In the genomic region with DNA sequence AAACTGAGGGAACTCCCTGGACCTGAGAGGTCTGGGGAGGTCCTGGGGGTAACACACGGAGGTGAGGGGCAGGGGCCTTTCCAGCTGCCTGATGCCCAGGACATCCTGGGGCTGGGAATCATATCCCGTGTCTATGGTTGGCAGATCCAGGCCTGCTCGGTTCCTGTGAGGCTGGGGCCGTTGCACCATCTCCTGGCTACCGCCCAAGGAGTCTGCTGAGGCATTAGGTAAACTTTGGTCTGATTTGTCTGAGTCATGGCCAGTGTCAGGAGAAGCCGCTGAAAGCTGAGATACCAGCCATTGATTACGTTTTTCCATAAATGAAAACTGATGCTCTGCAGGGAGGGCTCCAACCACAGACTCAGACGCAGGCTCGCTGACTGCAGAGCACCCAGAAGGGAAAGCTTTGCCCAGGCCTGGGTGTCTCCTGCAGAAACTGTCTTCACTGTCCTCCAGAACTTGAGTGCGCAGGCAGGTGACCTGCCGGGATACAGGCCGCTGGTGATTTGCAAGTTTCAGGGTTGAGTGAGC, we compare ENCODE assay signal across 8 cellular contexts. TPM values are rescaled to one million over a fixed set of nuclear protein-coding genes. Genes with fewer than 3 reads are reported as not detected.
DNase-seq lines count a peak whose midpoint lies in the region; ATAC-seq and TF ChIP-seq lines count a peak whose summit lies in the region.

No MANE protein-coding gene starts in this region.

- peak overlapping the region; percentile 59 for H3K4me2 ChIP-seq in osteoblast (ENCODE audit: insufficient read depth, low read length)

- H3K36me3 ChIP-seq in osteoblast (ENCODE audit: insufficient read depth, low read length): peaks cover 16% of the 10 kb centered on the region

- H3K36me3 Mint-ChIP-seq in CD14-positive monocyte: peaks cover 19 to 40% of the 10 kb centered on the region in 2 donors

- no peak overlapping the region for H2AFZ ChIP-seq in osteoblast (ENCODE audit: low read length)

- intact Hi-C loops in CD14-positive monocyte (cut with micrococcal nuclease): no loop called here

- H3K4me3 ChIP-seq in osteoblast (ENCODE audit: insufficient read depth, low read length): peak overlapping the region; percentile 28

- ATAC-seq in HG03521 (IDR thresholded peaks at IDR 0.05; ENCODE audit: unreplicated experiment) (no peak), HG02970 (IDR thresholded peaks at IDR 0.05; ENCODE audit: low FRiP score, unreplicated experiment) (no peak)

- H3K4me3 Mint-ChIP-seq in CD14-positive monocyte: no peak overlapping the region

- peaks cover 63% of the 10 kb centered on the region for H3K4me1 ChIP-seq in osteoblast (ENCODE audit: insufficient read depth, low read length)

- H3K27ac ChIP-seq in epithelial cell of prostate: peak overlapping the region; percentile 95
- peak overlapping the region; percentile 93 for H3K27ac ChIP-seq in osteoblast (ENCODE audit: low read depth, low read length)

- TF ChIP-seq CTCF in CD14-positive monocyte (IDR thresholded peaks at IDR 0.05) (no peak), osteoblast (IDR thresholded peaks at IDR 0.05; ENCODE audit: extremely low read depth, low read depth, low read length) (no peak)

- H4K20me1 ChIP-seq in osteoblast (ENCODE audit: insufficient read depth, low read length): no peaks in the 10 kb centered on the region

- H3K9me3 ChIP-seq in osteoblast (ENCODE audit: low read depth, low read length): no peaks in the 10 kb centered on the region

- DNase-seq in CD14-positive monocyte (ENCODE audit: low spot score): peak; percentile 85
- DNase-seq in NCI-H460 (ENCODE audit: extremely low read depth, low read depth): peak; percentile 93
- peak; percentile 96 for DNase-seq in epithelial cell of prostate (ENCODE audit: low read depth, low spot score)
- peak; percentile 96 for DNase-seq in osteoblast (ENCODE audit: insufficient read length, low spot score, missing footprints)
- DNase-seq in Ammon's horn (ENCODE audit: low spot score): no peak
- no peak for DNase-seq in SKM-1 (lab: John Stamatoyannopoulos, UW; ENCODE audit: unreplicated experiment)

- peaks cover 0 to 2% (median 0%) of the 10 kb centered on the region in 7 donors for H3K9me3 Mint-ChIP-seq in CD14-positive monocyte

- H3K27me3 ChIP-seq in osteoblast (ENCODE audit: insufficient read depth, low read length): no peaks in the 10 kb centered on the region

- H3K27ac Mint-ChIP-seq in CD14-positive monocyte: peak overlapping the region in 2 of 7 donors; percentile 51 to 54

- no peaks in the 10 kb centered on the region for H3K27me3 Mint-ChIP-seq in CD14-positive monocyte (ENCODE audit: low read depth in 3 of 3)

- H3K79me2 ChIP-seq in osteoblast (ENCODE audit: insufficient read depth, low read length): peaks cover 40% of the 10 kb centered on the region

- peaks cover 26% of the 10 kb centered on the region for H3K4me1 Mint-ChIP-seq in CD14-positive monocyte

RNA-seq across cellular contexts. Expression of a gene that starts 14.2 kb away (rescaled TPM):
- 1 to 10 TPM; 1.9 to 3.6 TPM for polyA plus RNA-seq in CD14-positive monocyte
- 22.1 and 27.1 TPM in 2 replicates for total RNA-seq in NCI-H460 (2014; rRNA removed; shearing (Covaris generic))
- 11.4 and 14.8 TPM in 2 replicates for polyA plus RNA-seq in NCI-H460 (2014; cell fraction: nucleus; rRNA removed)
- total RNA-seq in osteoblast: 23.6 and 23.9 TPM in 2 replicates

Comparison
In these comparisons a context has a peak if more than half of its experiments do, and no peak if none do; other contexts are left out.
1. DNase-seq: peak in CD14-positive monocyte (single experiment), NCI-H460 (single experiment), epithelial cell of prostate (single experiment) and osteoblast (single experiment); none in Ammon's horn (single experiment) and SKM-1 (single experiment).